In the genomic region with DNA sequence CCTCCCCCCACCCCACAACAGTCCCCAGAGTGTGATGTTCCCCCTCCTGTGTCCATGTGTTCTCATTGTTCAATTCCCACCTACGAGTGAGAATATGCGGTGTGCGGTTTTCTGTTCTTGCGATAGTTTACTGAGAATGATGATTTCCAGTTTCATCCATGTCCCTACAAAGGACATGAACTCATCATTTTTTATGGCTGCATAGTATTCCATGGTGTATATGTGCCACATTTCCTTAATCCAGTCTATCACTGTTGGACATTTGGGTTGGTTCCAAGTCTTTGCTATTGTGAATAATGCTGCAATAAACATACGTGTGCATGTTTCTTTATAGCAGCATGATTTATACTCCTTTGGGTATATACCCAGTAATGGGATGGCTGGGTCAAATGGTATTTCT, we compare ENCODE assay signal across 1 cellular context. TPM values are rescaled to one million over a fixed set of nuclear protein-coding genes. Genes with fewer than 3 reads are reported as not detected.
"Had no signal": no experiment of that assay in that cellular context is flagged by ENCODE, and none has a peak within 500 bp of the region (broad histone marks: within the 10 kb centered on the region; RNA-seq: fewer than 3 reads in every experiment).

No MANE protein-coding gene starts in this region.

RNA-seq across cellular contexts. Expression of a gene that starts 55.7 kb away (rescaled TPM):
- polyA plus RNA-seq: naive thymus-derived CD8-positive, alpha-beta T cell had no signal
